2 cellular contexts compared by ENCODE assay signal in the genomic region with DNA sequence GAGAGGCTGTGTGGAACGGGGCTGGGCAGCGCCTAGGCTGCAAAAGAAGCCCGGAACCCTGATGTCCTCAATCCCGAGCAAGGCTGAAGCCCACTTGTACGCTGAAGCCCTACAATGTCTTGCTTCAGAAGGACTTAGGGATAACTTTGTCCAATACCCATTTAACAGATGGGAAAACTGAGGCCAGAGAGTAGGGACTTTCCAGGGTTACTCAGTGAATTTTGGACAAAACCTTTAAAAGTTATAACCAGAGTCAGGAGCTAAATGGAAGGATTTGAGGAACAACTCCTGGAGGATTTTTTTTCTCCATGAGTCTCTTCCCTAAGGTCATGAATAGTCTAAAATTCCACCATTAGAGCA.
TF ChIP-seq lines count a peak whose summit lies in the region.

No MANE protein-coding gene starts in this region.

TF ChIP-seq in K562, 482 proteins besides CTCF, POLR2A, EP300 and RAD21:
- peak; percentile 22; the same call in 1 of the 2 replicates for TF ChIP-seq BCOR (IDR thresholded peaks at IDR 0.05)
- TF ChIP-seq RBM25 (IDR thresholded peaks at IDR 0.05; ENCODE audit: low read depth, low read length, severe bottlenecking): peak; percentile 85
- TF ChIP-seq BRD4 (IDR thresholded peaks at IDR 0.05): no peak
- no peak for TF ChIP-seq RBFOX2 (IDR thresholded peaks at IDR 0.05; ENCODE audit: low read depth, low read length)
- TF ChIP-seq SIN3B (IDR thresholded peaks at IDR 0.05; ENCODE audit: low read depth): no peak

TF ChIP-seq in HepG2, 621 proteins besides CTCF, POLR2A, EP300 and RAD21:
- TF ChIP-seq ZXDC (CRISPR knock-in tag; IDR thresholded peaks at IDR 0.05) (no peak), ZNF629 (CRISPR knock-in tag; conservative IDR thresholded peaks at IDR 0.05) (peak; percentile 84)
